In the genomic region with DNA sequence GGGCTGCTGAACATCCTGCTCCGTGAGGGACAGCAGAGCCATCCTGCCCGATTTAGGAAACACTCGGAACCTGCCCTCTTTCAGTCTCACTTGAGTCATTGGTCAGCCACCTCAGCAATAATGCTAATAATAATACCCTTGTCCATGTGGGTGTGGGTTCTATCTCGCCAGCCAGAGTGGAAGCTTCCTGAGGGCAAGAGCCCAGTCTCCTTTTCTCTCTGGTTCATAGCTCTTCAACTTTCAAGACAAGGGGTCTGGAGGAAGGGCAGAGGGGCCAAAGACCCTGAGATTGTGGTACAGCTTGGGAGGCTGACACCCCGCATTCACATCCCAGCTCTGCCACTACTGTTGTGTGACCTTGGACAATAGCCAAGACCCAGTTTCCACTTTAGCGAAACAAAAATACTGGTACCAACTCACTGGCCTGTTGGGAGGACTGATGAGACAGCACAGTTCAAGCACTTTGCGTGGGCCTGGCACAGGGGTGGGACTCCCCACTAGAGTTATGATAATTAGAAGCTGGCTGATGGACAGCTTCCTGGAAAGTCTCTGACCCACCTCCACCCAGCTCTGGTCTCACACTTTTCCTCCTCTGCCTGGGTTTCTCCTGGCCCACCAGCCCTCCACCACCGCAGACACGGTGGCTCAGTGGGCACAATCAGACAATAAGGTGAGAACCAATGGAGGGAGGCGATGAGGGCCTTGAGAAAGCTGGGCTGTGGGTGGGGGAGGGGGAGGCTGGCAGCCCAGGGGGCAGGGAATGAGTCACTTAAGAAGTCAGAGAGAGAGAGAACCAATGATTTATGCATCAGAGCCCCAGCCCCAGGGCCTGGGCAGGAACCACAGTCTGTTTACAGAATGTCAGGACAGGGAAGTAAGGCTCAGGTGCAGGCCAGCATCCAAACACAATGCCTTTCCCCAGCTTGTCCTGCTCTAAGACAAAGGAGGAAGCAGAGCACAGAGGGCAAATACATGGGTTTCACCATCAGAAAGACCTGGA, we compare ENCODE assay signal across 10 cellular contexts. TPM values are rescaled to one million over a fixed set of nuclear protein-coding genes. Genes with fewer than 3 reads are reported as not detected.
DNase-seq lines count a peak whose midpoint lies in the region; ATAC-seq and TF ChIP-seq lines count a peak whose summit lies in the region.
"Had no signal": no experiment of that assay in that cellular context is flagged by ENCODE, and none has a peak within 500 bp of the region (broad histone marks: within the 10 kb centered on the region; RNA-seq: fewer than 3 reads in every experiment).

No MANE protein-coding gene starts in this region.

- WGBS in sigmoid colon, 2 donors = 92% methylated on average over 10 of the region's 10 CpGs

- no peaks in the 10 kb centered on the region for H3K9me3 ChIP-seq in sigmoid colon

- TF ChIP-seq CTCF in RWPE1 (conservative IDR thresholded peaks at IDR 0.05; ENCODE audit: low read depth) = no peak
- TF ChIP-seq CTCF in sigmoid colon (IDR thresholded peaks at IDR 0.05) = no peak

- intact Hi-C loops in sigmoid colon (cut with DNase I) = no loop called here

- H3K27ac ChIP-seq in RWPE1 (no peak overlapping the region), sigmoid colon (no peak overlapping the region)

- TF ChIP-seq POLR2A in sigmoid colon (IDR thresholded peaks at IDR 0.05) = no peak

- POLR2A ChIA-PET in RWPE1 (lab: Yijun Ruan, JAX; ENCODE audit: low non-redundant PET) = no interaction called here

- ATAC-seq in esophagus mucosa (peak; percentile 84), GM21526 (IDR thresholded peaks at IDR 0.05; ENCODE audit: low FRiP score, unreplicated experiment) (no peak)

- H3K27me3 ChIP-seq in sigmoid colon = no peaks in the 10 kb centered on the region

- DNase-seq in DMS53 (lab: John Stamatoyannopoulos, UW) = peak; percentile 51
- no peak for DNase-seq in DMS53 treated with DMSO at 0.1 percent for 48 hours (lab: John Stamatoyannopoulos, UW; ENCODE audit: unreplicated experiment)
- DNase-seq in RWPE1 (ENCODE audit: low spot score) = peak; percentile 72
- peak; percentile 26 for DNase-seq in sigmoid colon
- no peak for DNase-seq in DMS 273 (lab: John Stamatoyannopoulos, UW; ENCODE audit: unreplicated experiment)
- DNase-seq in NCI-H2227 (lab: John Stamatoyannopoulos, UW; ENCODE audit: unreplicated experiment) = no peak
- DNase-seq: activated CD4-positive, CD25-positive, alpha-beta regulatory T cell treated with anti-CD3 and anti-CD28 coated beads, Interleukin-2, amount 50 U/mL, for 72 hours; NCI-H526 treated with DMSO at 0.1 percent for 48 hours had no signal

- TF ChIP-seq EP300 in sigmoid colon (IDR thresholded peaks at IDR 0.05) = no peak

- H3K36me3 ChIP-seq in sigmoid colon = no peaks in the 10 kb centered on the region

- H3K4me3 ChIP-seq in sigmoid colon = no peak overlapping the region

- CTCF ChIA-PET in RWPE1 (lab: Yijun Ruan, JAX) = interaction anchor here (0.6 to 0.9 kb wide), 6 partner anchors 16 to 195 kb away, joined by 3 to 5 read pairs (median 4); no protein-coding TSS in a partner anchor

- H3K4me1 ChIP-seq in sigmoid colon = no peaks in the 10 kb centered on the region

RNA-seq across cellular contexts. Expression of gene FAIM2, which starts 9.6 kb away (rescaled TPM):
- 0.04 TPM for total RNA-seq in esophagus mucosa
- total RNA-seq in sigmoid colon = 10 to 100 TPM in 1 of 4 donors, 1 to 10 TPM in 3; 5.8 to 12.8 (median 7.5) TPM
- 1 to 10 TPM in 2 of 3 donors, not detected in 1; 1.2 to 5.6 TPM for polyA plus RNA-seq in sigmoid colon

RNA-seq across cellular contexts. Expression of gene BCDIN3D, which starts 51.1 kb away (rescaled TPM):
- total RNA-seq in esophagus mucosa (3.9 TPM), sigmoid colon (1 to 10 TPM; 2.7 to 5.4 (median 3.9) TPM)
- 1 to 10 TPM; 1.8 to 3.7 (median 2.1) TPM for polyA plus RNA-seq in sigmoid colon

RNA-seq across cellular contexts. Expression of gene AQP2, which starts 56.5 kb away (rescaled TPM):
- total RNA-seq in esophagus mucosa (not detected), sigmoid colon (not detected)
- not detected for polyA plus RNA-seq in sigmoid colon

Comparison
In these comparisons a context has a peak if more than half of its experiments do, and no peak if none do; other contexts are left out.
1. DNase-seq: peak in DMS53 (single experiment), RWPE1 (single experiment) and sigmoid colon (single experiment); none in DMS53 treated with DMSO at 0.1 percent for 48 hours (single experiment), DMS 273 (single experiment) and NCI-H2227 (single experiment).